ENCODE assay signal across 14 cellular contexts in the genomic region with DNA sequence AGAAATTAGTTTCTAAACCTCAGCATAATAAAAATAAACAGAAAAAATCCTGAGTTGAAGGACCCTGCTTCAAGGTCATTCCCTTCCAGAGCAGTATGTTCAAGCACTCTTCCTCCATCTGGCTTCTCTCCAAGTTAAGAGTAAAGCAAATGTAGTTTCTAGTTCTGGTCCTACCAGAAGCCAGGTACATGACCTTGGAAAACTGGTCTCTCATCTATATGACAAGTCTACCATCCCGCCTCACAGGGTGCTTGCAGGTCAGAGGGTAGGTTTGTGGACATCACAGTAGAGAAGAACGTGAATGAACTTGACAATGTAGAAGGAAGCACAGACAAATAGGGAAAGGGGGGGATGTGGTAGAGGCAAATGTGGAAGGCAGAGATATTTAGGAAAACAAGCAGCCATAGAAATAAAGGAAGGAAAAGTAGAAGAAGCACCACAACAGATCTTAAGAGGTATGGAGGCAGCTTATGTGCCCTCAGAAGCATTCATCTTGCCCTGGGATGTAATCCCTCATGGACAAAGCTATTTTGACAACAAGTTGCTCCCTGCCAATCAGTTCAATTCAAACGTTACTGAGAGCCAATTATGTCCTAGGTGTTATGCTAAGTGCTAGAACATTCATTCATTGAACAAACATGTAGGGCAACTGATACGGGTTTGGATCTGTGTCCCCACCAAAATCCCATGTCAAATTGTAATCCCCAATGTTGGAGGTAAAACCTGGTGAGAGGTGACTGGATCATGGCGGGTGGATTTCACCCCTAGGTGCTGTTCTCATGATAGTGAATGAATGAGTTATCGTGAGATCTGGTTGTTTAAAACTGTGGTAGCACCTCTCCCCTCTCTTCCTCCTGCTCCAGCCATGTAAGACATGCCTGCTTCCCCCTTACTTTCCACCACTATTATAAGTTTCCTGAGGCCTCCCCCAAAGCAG. TPM values are rescaled to one million over a fixed set of nuclear protein-coding genes. Genes with fewer than 3 reads are reported as not detected.
DNase-seq lines count a peak whose midpoint lies in the region; ATAC-seq, FAIRE-seq and TF ChIP-seq lines count a peak whose summit lies in the region.
"Had no signal": no experiment of that assay in that cellular context is flagged by ENCODE, and none has a peak within 500 bp of the region (broad histone marks: within the 10 kb centered on the region; RNA-seq: fewer than 3 reads in every experiment).

No MANE protein-coding gene starts in this region.

- ATAC-seq in A549 (peak; percentile 23 to 54; a peak in 5 of 6 replicates), lung (ENCODE audit: insufficient read depth, low FRiP score) (no peak)

- DNase-seq in A549 (ENCODE audit: low read depth in 1 of 2, low spot score in 1 of 2) = no peak
- DNase-seq in HT-29 (ENCODE audit: low spot score) = peak; percentile 17
- no peak for DNase-seq in chondrocyte (ENCODE audit: low spot score)
- no peak for DNase-seq in lung (ENCODE audit: low spot score)
- no peak for DNase-seq in GM03348 (ENCODE audit: low spot score)
- DNase-seq in activated CD4-positive, alpha-beta T cell treated with anti-CD3 and anti-CD28 coated beads for 4 hours = no peak
- no peak for DNase-seq in NCI-H2081 treated with DMSO at 0.1 percent for 48 hours (lab: John Stamatoyannopoulos, UW)
- DNase-seq in NCI-H2171 (lab: John Stamatoyannopoulos, UW) = no peak
- DNase-seq: amygdala, BE2C, hypothalamus, NCI-H1436 treated with DMSO at 0.1 percent for 48 hours had no signal

- no peaks in the 10 kb centered on the region for H3K27me3 ChIP-seq in lung (ENCODE audit: control insufficient read depth, insufficient read depth)
- H3K27me3 ChIP-seq: BE2C, vagina had no signal

- H3K27ac ChIP-seq in A549 = peak overlapping the region; percentile 59 to 80
- H3K27ac ChIP-seq in lung (ENCODE audit: low read depth in 1 of 2, low read length in 1 of 2) = peak overlapping the region; percentile 33 to 58
- H3K27ac ChIP-seq: vagina had no signal

- no peak for TF ChIP-seq POLR2A in A549 (IDR thresholded peaks at IDR 0.05; ENCODE audit: low read length)

- H3K9me3 Mint-ChIP-seq in chondrocyte (ENCODE audit: low read depth) = no peaks in the 10 kb centered on the region
- H3K9me3 Mint-ChIP-seq: T-helper 1 cell treated with Interleukin-12 subunit alpha and Interleukin-12 subunit beta and Interleukin-4 antibody, amounts not matched to agents 30 μg/mL and 1 μg/mL, for 36 hours had no signal

- H3K4me2 ChIP-seq in A549 = peak overlapping the region; percentile 47

- 68% methylated on average over 6 of the region's 6 CpGs for WGBS in A549 (ENCODE audit: missing lambda C conversion rate)
- WGBS in lung, 2 donors = 78 to 83% methylated on average over 6 of the region's 6 CpGs

- peaks cover 27% of the 10 kb centered on the region for H3K4me1 Mint-ChIP-seq in chondrocyte (ENCODE audit: low read depth)

- FAIRE-seq in A549 (lab: Jason Lieb, UNC) = no peak

- H3K4me3 Mint-ChIP-seq in chondrocyte (ENCODE audit: unreplicated experiment) = no peak overlapping the region
- H3K4me3 Mint-ChIP-seq: T-helper 1 cell treated with Interleukin-12 subunit alpha and Interleukin-12 subunit beta and Interleukin-4 antibody, amounts not matched to agents 30 μg/mL and 1 μg/mL, for 36 hours had no signal

- H3K27ac Mint-ChIP-seq in chondrocyte (ENCODE audit: unreplicated experiment) = peak overlapping the region; percentile 88
- H3K27ac Mint-ChIP-seq: T-helper 1 cell treated with Interleukin-12 subunit alpha and Interleukin-12 subunit beta and Interleukin-4 antibody, amounts not matched to agents 30 μg/mL and 1 μg/mL, for 36 hours had no signal

- no peak for TF ChIP-seq EP300 in A549 (IDR thresholded peaks at IDR 0.05)

- peaks cover 6% of the 10 kb centered on the region for H3K36me3 Mint-ChIP-seq in chondrocyte (ENCODE audit: low read depth)

- POLR2A ChIA-PET in A549 (lab: Yijun Ruan, JAX) = no interaction called here

- TF ChIP-seq RAD21 in A549 (conservative IDR thresholded peaks at IDR 0.05 in 1 of 2, IDR thresholded peaks at IDR 0.05 in 1 of 2) = no peak

- CTCF ChIA-PET in A549 (lab: Yijun Ruan, JAX) = interaction anchor here (0.8 kb wide), 1 partner anchor 146 kb away, joined by 3 read pairs; no protein-coding TSS in a partner anchor

- TF ChIP-seq CTCF in A549 (IDR thresholded peaks at IDR 0.05) (no peak), chondrocyte (IDR thresholded peaks at IDR 0.05) (no peak), lung (IDR thresholded peaks at IDR 0.05; ENCODE audit: control extremely low read depth, extremely low read depth) (no peak)

- H3K27me3 Mint-ChIP-seq in chondrocyte (ENCODE audit: low read depth) = no peaks in the 10 kb centered on the region

- peaks cover 8 to 18% of the 10 kb centered on the region in 2 donors for H3K36me3 ChIP-seq in lung (ENCODE audit: control insufficient read depth in 2 of 2, insufficient read depth in 2 of 2, low read length in 2 of 2)

- peaks cover 68% of the 10 kb centered on the region for H3K4me1 ChIP-seq in A549
- peaks cover 0 to 7% of the 10 kb centered on the region in 2 donors for H3K4me1 ChIP-seq in lung (ENCODE audit: control insufficient read depth in 2 of 2, insufficient read depth in 2 of 2, low read length in 2 of 2)
- H3K4me1 ChIP-seq: BE2C had no signal

- H3K4me3 ChIP-seq in A549 (no peak overlapping the region), lung (no peak overlapping the region)
- H3K4me3 ChIP-seq: vagina had no signal

- no peaks in the 10 kb centered on the region for H3K9me3 ChIP-seq in A549
- no peaks in the 10 kb centered on the region for H3K9me3 ChIP-seq in lung (ENCODE audit: control insufficient read depth in 2 of 2, insufficient read depth in 1 of 2, low read length in 1 of 2)
- H3K9me3 ChIP-seq: BE2C, vagina had no signal

TF ChIP-seq in A549, 52 proteins besides CTCF, POLR2A, EP300 and RAD21:
- no peak for TF ChIP-seq PBX3 (IDR thresholded peaks at IDR 0.05)
- no peak for TF ChIP-seq RFX5 (IDR thresholded peaks at IDR 0.05)
- TF ChIP-seq HES2 (IDR thresholded peaks at IDR 0.05) = no peak
- no peak for TF ChIP-seq USF2 (IDR thresholded peaks at IDR 0.05)
- no peak for TF ChIP-seq PHF8 (IDR thresholded peaks at IDR 0.05; ENCODE audit: borderline replicate concordance, low read depth)
- TF ChIP-seq EHMT2 (IDR thresholded peaks at IDR 0.05; ENCODE audit: low read depth) = no peak
- TF ChIP-seq KDM5A (IDR thresholded peaks at IDR 0.05) = no peak
- no peak for TF ChIP-seq JUNB (IDR thresholded peaks at IDR 0.05)
- TF ChIP-seq TFCP2L1 (CRISPR knock-in tag; IDR thresholded peaks at IDR 0.05) = no peak
- TF ChIP-seq ZFP36 (IDR thresholded peaks at IDR 0.05; ENCODE audit: borderline replicate concordance, partially characterized antibody) = no peak
- TF ChIP-seq ZSCAN20 (CRISPR knock-in tag; IDR thresholded peaks at IDR 0.05) = no peak
- TF ChIP-seq TP53 (CRISPR knock-in tag; IDR thresholded peaks at IDR 0.05) = no peak
- no peak for TF ChIP-seq HDAC2 (IDR thresholded peaks at IDR 0.05)
- TF ChIP-seq CEBPB (IDR thresholded peaks at IDR 0.05) = no peak
- no peak for TF ChIP-seq FOXS1 (CRISPR knock-in tag; IDR thresholded peaks at IDR 0.05)

RNA-seq across cellular contexts. Expression of gene CTNNAL1, which starts 23.7 kb away (rescaled TPM):
- polyA plus RNA-seq in A549 (2011; rRNA removed) (42.5 and 63.6 TPM in 2 replicates), A549 (2017; fragmentation: RNase III; extraction: RNeasy Plus Mini Kit Qiagen cat#74134 plus additional on column Dnase treatment) (43.8 to 61.3 TPM (median 48.8 TPM) in 3 replicates), lung (10 to 100 TPM; 20.6 to 41.5 TPM)
- 21.6 and 25.3 TPM in 2 replicates for polyA plus RNA-seq in A549 (2012; cell fraction: cytosol; rRNA removed)
- 7.2 and 11.1 TPM in 2 replicates for polyA plus RNA-seq in A549 (2012; cell fraction: nucleus; rRNA removed)
- polyA minus RNA-seq in A549 (2011; rRNA and poly(A)+ RNA removed) = 6.0 and 7.1 TPM in 2 replicates
- total RNA-seq in HT-29 (2014; rRNA removed; shearing (Covaris generic)) = 24.7 and 26.7 TPM in 2 replicates
- total RNA-seq in chondrocyte (24.9 to 31.9 TPM (median 25.9 TPM) in 3 replicates), lung (10 to 100 TPM; 32.5 to 53.9 TPM)
